30 cellular contexts compared by ENCODE assay signal in genomic region chr2:2913601-2914120, GRCh38.
"Had no signal": no experiment of that assay in that cellular context is flagged by ENCODE, and none has a peak within 500 bp of the region (broad histone marks: within the 10 kb centered on the region; RNA-seq: fewer than 3 reads in every experiment).

No MANE protein-coding gene starts in this region.

- ATAC-seq: activated CD4-positive, CD25-positive, alpha-beta regulatory T cell treated with anti-CD3 and anti-CD28 coated beads, Interleukin-2, amount 50 U/mL, for 24 hours; activated CD8-positive, alpha-beta T cell treated with anti-CD3 and anti-CD28 coated beads for 36 hours; activated naive CD4-positive, alpha-beta T cell treated with anti-CD3 and anti-CD28 coated beads, Interleukin-2, amount 50 U/mL, for 72 hours; activated T-cell treated with anti-CD3 and anti-CD28 coated beads, Interleukin-2, amount 50 U/mL, for 72 hours had no signal

- H3K27me3 Mint-ChIP-seq: activated B cell treated with CpG ODN at 0.5 μM for 24 hours, brain had no signal

- H3K4me3 Mint-ChIP-seq: activated B cell treated with CpG ODN at 0.5 μM for 24 hours; activated CD8-positive, alpha-beta T cell treated with anti-CD3 and anti-CD28 coated beads for 36 hours; activated naive CD4-positive, alpha-beta T cell treated with anti-CD3 and anti-CD28 coated beads for 36 hours; activated naive CD8-positive, alpha-beta T cell treated with anti-CD3 and anti-CD28 coated beads, Interleukin-2, amount 10 ng/mL, durations not matched to agents 7 days and 5 days; activated T-cell treated with anti-CD3 and anti-CD28 coated beads, Interleukin-2, amount 50 U/mL, for 24 hours; activated T-cell treated with anti-CD3 and anti-CD28 coated beads, Interleukin-2, amount 50 U/mL, for 72 hours; brain; central memory CD8-positive, alpha-beta T cell had no signal

- DNase-seq: activated B cell treated with CpG ODN at 0.5 μM for 24 hours; activated CD4-positive, alpha-beta T cell treated with anti-CD3 and anti-CD28 coated beads for 48 hours; activated CD4-positive, alpha-beta T cell treated with anti-CD3 and anti-CD28 coated beads, Interleukin-2, amount 50 U/mL, for 1 hour; activated CD4-positive, alpha-beta T cell treated with anti-CD3 and anti-CD28 coated beads, Interleukin-2, amount 50 U/mL, for 48 hours; activated CD8-positive, alpha-beta memory T cell treated with anti-CD3 and anti-CD28 coated beads for 24 hours; activated CD8-positive, alpha-beta memory T cell treated with anti-CD3 and anti-CD28 coated beads, Interleukin-2, amount 50 U/mL, for 48 hours; activated CD8-positive, alpha-beta T cell treated with anti-CD3 and anti-CD28 coated beads for 36 hours; activated naive CD4-positive, alpha-beta T cell treated with anti-CD3 and anti-CD28 coated beads for 36 hours; activated naive CD8-positive, alpha-beta T cell treated with anti-CD3 and anti-CD28 coated beads, Interleukin-2, amount 10 ng/mL, durations not matched to agents 7 days and 5 days; activated T-cell treated with anti-CD3 and anti-CD28 coated beads for 4 hours; activated T-cell treated with anti-CD3 and anti-CD28 coated beads, Interleukin-2, amount 50 U/mL, for 24 hours; activated T-cell treated with anti-CD3 and anti-CD28 coated beads, Interleukin-2, amount 50 U/mL, for 72 hours; cortex of kidney; dermis blood vessel endothelial cell; effector CD8-positive, alpha-beta T cell; foreskin fibroblast; T-helper 2 cell; WERI-Rb-1 had no signal

- H3K36me3 Mint-ChIP-seq: activated naive CD4-positive, alpha-beta T cell treated with anti-CD3 and anti-CD28 coated beads, Interleukin-2, amount 50 U/mL, for 72 hours; activated naive CD8-positive, alpha-beta T cell treated with anti-CD3 and anti-CD28 coated beads, Interleukin-2, amount 10 ng/mL, durations not matched to agents 7 days and 5 days; brain had no signal

- H3K4me1 Mint-ChIP-seq: activated B cell treated with CpG ODN at 0.5 μM for 24 hours; activated naive CD8-positive, alpha-beta T cell treated with anti-CD3 and anti-CD28 coated beads, Interleukin-2, amount 10 ng/mL, durations not matched to agents 7 days and 5 days; central memory CD8-positive, alpha-beta T cell had no signal

- H3K4me1 ChIP-seq: ascending aorta, breast epithelium had no signal

- H3K27ac Mint-ChIP-seq: activated B cell treated with CpG ODN at 0.5 μM for 24 hours; activated CD8-positive, alpha-beta T cell treated with anti-CD3 and anti-CD28 coated beads for 36 hours; activated naive CD4-positive, alpha-beta T cell treated with anti-CD3 and anti-CD28 coated beads for 36 hours; activated naive CD8-positive, alpha-beta T cell treated with anti-CD3 and anti-CD28 coated beads, Interleukin-2, amount 10 ng/mL, durations not matched to agents 7 days and 5 days; activated T-cell treated with anti-CD3 and anti-CD28 coated beads, Interleukin-2, amount 50 U/mL, for 24 hours; activated T-cell treated with anti-CD3 and anti-CD28 coated beads, Interleukin-2, amount 50 U/mL, for 72 hours; brain had no signal

- H3K27me3 ChIP-seq: ascending aorta, breast epithelium had no signal

- H3K9me3 ChIP-seq: ascending aorta had no signal

- H3K27ac ChIP-seq: ascending aorta, breast epithelium, epithelial cell of prostate, WERI-Rb-1 had no signal

- FAIRE-seq: colon, endometrium, endothelial cell of umbilical vein, frontal cortex, TTC549 had no signal

- H3K4me3 ChIP-seq: ascending aorta, breast epithelium had no signal

- H3K36me3 ChIP-seq: ascending aorta, breast epithelium, WERI-Rb-1 had no signal
